ENCODE assay signal across 2 cellular contexts in the genomic region with DNA sequence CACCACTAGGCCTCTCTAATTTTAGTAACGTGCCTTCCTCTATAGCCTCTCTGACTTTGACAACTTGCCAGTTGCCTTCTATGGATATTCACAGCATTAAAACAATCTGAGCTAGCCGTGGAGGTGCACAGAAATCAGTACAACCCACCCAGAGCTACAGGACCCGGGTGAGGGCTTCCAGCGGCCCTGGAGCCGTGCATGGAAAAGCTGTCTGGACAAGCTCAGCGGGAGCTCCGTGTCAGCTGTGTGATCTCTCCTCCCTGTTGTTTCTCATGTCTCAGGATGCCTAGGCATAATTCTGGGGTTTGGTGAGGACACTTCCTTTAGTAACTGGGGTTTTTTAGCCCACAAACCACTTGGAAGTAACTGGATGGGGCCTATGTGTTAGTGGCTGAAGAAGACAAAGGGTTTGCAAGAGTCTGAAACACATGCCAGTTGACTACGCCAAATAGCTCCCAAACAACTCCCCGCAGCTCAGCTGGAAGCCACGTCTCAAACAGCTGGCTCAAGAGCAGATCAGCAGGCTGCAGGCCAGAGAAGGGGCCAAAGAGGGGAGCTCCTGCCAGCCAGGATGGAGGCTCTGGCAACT.
TF ChIP-seq lines count a peak whose summit lies in the region.

No MANE protein-coding gene starts in this region.

TF ChIP-seq in liver, 16 proteins besides CTCF, POLR2A, EP300 and RAD21:
- TF ChIP-seq GABPA (IDR thresholded peaks at IDR 0.05 in 1 of 2, conservative IDR thresholded peaks at IDR 0.05 in 1 of 2), result no peak
- TF ChIP-seq, protein P1, sequence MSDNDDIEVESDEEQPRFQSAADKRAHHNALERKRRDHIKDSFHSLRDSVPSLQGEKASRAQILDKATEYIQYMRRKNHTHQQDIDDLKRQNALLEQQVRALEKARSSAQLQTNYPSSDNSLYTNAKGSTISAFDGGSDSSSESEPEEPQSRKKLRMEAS (IDR thresholded peaks at IDR 0.05), result no peak
- TF ChIP-seq NR2F2 (IDR thresholded peaks at IDR 0.05), result peak; percentile 26
- TF ChIP-seq JUND (IDR thresholded peaks at IDR 0.05), result no peak
- no peak for TF ChIP-seq EGR1 (IDR thresholded peaks at IDR 0.05; ENCODE audit: low read depth in 2 of 2)
- TF ChIP-seq SP1 (IDR thresholded peaks at IDR 0.05), result no peak
TF ChIP-seq in liver: peak in this region for 1.

TF ChIP-seq in HepG2, 621 proteins besides CTCF, POLR2A, EP300 and RAD21:
- TF ChIP-seq ZNF234 (CRISPR knock-in tag; conservative IDR thresholded peaks at IDR 0.05) (no peak), SALL2 (CRISPR knock-in tag; IDR thresholded peaks at IDR 0.05) (no peak), ZNF660 (CRISPR knock-in tag; IDR thresholded peaks at IDR 0.05; ENCODE audit: borderline replicate concordance, low read depth) (no peak), TEAD2 (CRISPR knock-in tag; IDR thresholded peaks at IDR 0.05) (no peak), MTA1 (CRISPR knock-in tag; IDR thresholded peaks at IDR 0.05; ENCODE audit: borderline replicate concordance) (no peak)
- TF ChIP-seq, protein P2, sequence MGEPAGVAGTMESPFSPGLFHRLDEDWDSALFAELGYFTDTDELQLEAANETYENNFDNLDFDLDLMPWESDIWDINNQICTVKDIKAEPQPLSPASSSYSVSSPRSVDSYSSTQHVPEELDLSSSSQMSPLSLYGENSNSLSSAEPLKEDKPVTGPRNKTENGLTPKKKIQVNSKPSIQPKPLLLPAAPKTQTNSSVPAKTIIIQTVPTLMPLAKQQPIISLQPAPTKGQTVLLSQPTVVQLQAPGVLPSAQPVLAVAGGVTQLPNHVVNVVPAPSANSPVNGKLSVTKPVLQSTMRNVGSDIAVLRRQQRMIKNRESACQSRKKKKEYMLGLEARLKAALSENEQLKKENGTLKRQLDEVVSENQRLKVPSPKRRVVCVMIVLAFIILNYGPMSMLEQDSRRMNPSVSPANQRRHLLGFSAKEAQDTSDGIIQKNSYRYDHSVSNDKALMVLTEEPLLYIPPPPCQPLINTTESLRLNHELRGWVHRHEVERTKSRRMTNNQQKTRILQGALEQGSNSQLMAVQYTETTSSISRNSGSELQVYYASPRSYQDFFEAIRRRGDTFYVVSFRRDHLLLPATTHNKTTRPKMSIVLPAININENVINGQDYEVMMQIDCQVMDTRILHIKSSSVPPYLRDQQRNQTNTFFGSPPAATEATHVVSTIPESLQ (CRISPR knock-in tag; conservative IDR thresholded peaks at IDR 0.05), result no peak
